ENCODE assay signal across 26 cellular contexts in the genomic region with DNA sequence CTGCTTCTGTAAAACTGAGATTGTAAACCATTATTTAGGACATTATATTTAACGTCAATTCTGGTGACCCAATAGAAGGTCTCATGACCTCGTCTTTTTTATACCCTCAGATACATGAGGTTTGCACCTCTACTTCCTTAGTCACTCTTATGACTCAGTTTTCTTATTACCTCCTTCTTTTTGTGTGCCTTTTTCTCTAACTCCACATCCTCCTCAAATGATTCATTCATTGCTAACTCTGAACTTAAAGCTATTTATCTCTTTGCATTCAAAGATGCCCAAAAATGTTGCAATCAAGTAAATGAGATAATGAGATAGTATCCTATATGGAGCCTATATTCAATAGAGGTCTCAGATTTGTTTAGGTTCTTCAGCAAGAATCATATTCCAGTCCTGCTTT.
DNase-seq lines count a peak whose midpoint lies in the region; ATAC-seq and TF ChIP-seq lines count a peak whose summit lies in the region.
"Had no signal": no experiment of that assay in that cellular context is flagged by ENCODE, and none has a peak within 500 bp of the region (broad histone marks: within the 10 kb centered on the region; RNA-seq: fewer than 3 reads in every experiment).

No MANE protein-coding gene starts in this region.

- TF ChIP-seq CTCF in cardiac fibroblast (IDR thresholded peaks at IDR 0.05; ENCODE audit: low read depth, low read length), result no peak

- in situ Hi-C loops in Caki2 (cut with HindIII; ENCODE audit: low pct_unique_long_range_greater_than_20kb, low sequenced_read_pairs), result no loop called here

- DNase-seq in Caki2 (ENCODE audit: low read depth), result peak; percentile 21
- DNase-seq in LHCN-M2 (ENCODE audit: low read depth), result peak; percentile 78
- peak; percentile 0 to 68 for DNase-seq in cardiac fibroblast (ENCODE audit: low read depth in 2 of 2)
- DNase-seq in glomerular visceral epithelial cell (ENCODE audit: extremely low spot score), result peak; percentile 7
- DNase-seq in erythroblast (lab: John Stamatoyannopoulos, UW), result no peak
- no peak for DNase-seq in AG20443 (ENCODE audit: low spot score)
- DNase-seq in NOMO-1 treated with dmso at 0.1 percent for 144 hours (lab: John Stamatoyannopoulos, UW; ENCODE audit: unreplicated experiment), result no peak
- DNase-seq: activated B cell treated with CpG ODN at 0.5 μM for 24 hours; activated CD4-positive, alpha-beta T cell treated with anti-CD3 and anti-CD28 coated beads, Interleukin-2, amount 50 U/mL, for 48 hours; activated CD8-positive, alpha-beta memory T cell treated with anti-CD3 and anti-CD28 coated beads, Interleukin-2, amount 50 U/mL, for 48 hours; activated naive CD8-positive, alpha-beta T cell treated with anti-CD3 and anti-CD28 coated beads, Interleukin-2, amount 50 U/mL, for 24 hours; brain microvascular endothelial cell; mesendoderm; NCI-H1417 treated with DMSO at 0.1 percent for 48 hours; NCI-H526; psoas muscle; Right ventricle myocardium superior; stimulated activated CD4-positive, alpha-beta T cell treated with anti-CD3 and anti-CD28 coated beads, Interleukin-2, amount 100 ng/mL, for 24 hours; T1000 had no signal

- no peak for ATAC-seq in GM21390 (IDR thresholded peaks at IDR 0.05; ENCODE audit: unreplicated experiment)
- ATAC-seq: activated naive CD8-positive, alpha-beta T cell treated with anti-CD3 and anti-CD28 coated beads, Interleukin-2, amount 50 U/mL, for 24 hours; gastroesophageal sphincter; psoas muscle; stimulated activated memory B cell treated with anti-CD40 and anti-IgM and Interleukin-4, amounts not matched to agents 10 μg/mL and 1 μg/mL and 100 μg/mL, for 72 hours had no signal

- H3K4me3 ChIP-seq in cardiac fibroblast (replicated peaks in 1 of 2; ENCODE audit: low read depth in 2 of 2, low read length in 2 of 2), result no peak overlapping the region
- H3K4me3 ChIP-seq: coronary artery, gastroesophageal sphincter, psoas muscle, skin epidermis, thoracic aorta, vagina had no signal

- no peak for TF ChIP-seq POLR2A in erythroblast (IDR thresholded peaks at IDR 0.05; ENCODE audit: low read length)

Comparison
In these comparisons a context has a peak if more than half of its experiments do, and no peak if none do; other contexts are left out.
1. DNase-seq: peak in Caki2 (single experiment), LHCN-M2 (single experiment), cardiac fibroblast (2 of 2) and glomerular visceral epithelial cell (single experiment); none in erythroblast (0 of 2), AG20443 (single experiment) and NOMO-1 treated with dmso at 0.1 percent for 144 hours (single experiment).